In genomic region chr6:80502871-80503270, GRCh38 we compare ENCODE assay signal across 20 cellular contexts.
"Had no signal": no experiment of that assay in that cellular context is flagged by ENCODE, and none has a peak within 500 bp of the region (broad histone marks: within the 10 kb centered on the region; RNA-seq: fewer than 3 reads in every experiment).

No MANE protein-coding gene starts in this region.

- H3K27ac Mint-ChIP-seq: naive thymus-derived CD4-positive, alpha-beta T cell; nephron progenitor cell; stimulated activated naive B cell treated with anti-CD40 and anti-IgM and Interleukin-4, amounts not matched to agents 10 μg/mL and 1 μg/mL and 100 μg/mL, for 72 hours; stimulated activated naive CD8-positive, alpha-beta T cell treated with anti-CD3 and anti-CD28 coated beads, Interleukin-15, amount 100 ng/mL, for 72 hours had no signal

- H3K27ac ChIP-seq: epithelial cell of prostate, esophagus muscularis mucosa, gastrocnemius medialis, heart right ventricle, psoas muscle, testis, tibial nerve, upper lobe of right lung, vagina had no signal

- H3K9me3 ChIP-seq: esophagus muscularis mucosa, gastrocnemius medialis, heart right ventricle, psoas muscle, testis, tibial nerve, upper lobe of right lung, vagina had no signal

- H3K36me3 Mint-ChIP-seq: naive thymus-derived CD4-positive, alpha-beta T cell; stimulated activated naive B cell treated with anti-CD40 and anti-IgM and Interleukin-4, amounts not matched to agents 10 μg/mL and 1 μg/mL and 100 μg/mL, for 72 hours had no signal

- H3K9me3 Mint-ChIP-seq: stimulated activated naive CD8-positive, alpha-beta T cell treated with anti-CD3 and anti-CD28 coated beads, Interleukin-15, amount 100 ng/mL, for 72 hours had no signal

- H3K4me1 ChIP-seq: esophagus muscularis mucosa, gastrocnemius medialis, heart right ventricle, psoas muscle, testis, tibial nerve, upper lobe of right lung, vagina had no signal

- H3K36me3 ChIP-seq: esophagus muscularis mucosa, gastrocnemius medialis, heart right ventricle, tibial nerve, upper lobe of right lung, vagina had no signal

- H3K4me3 ChIP-seq: esophagus muscularis mucosa, gastrocnemius medialis, heart right ventricle, psoas muscle, testis, tibial nerve, upper lobe of right lung, vagina had no signal

- DNase-seq: effector memory CD4-positive, alpha-beta T cell; gastrocnemius medialis; heart right ventricle; hypothalamus; kidney glomerular epithelial cell; mammary epithelial cell; naive thymus-derived CD4-positive, alpha-beta T cell; nephron progenitor cell; psoas muscle; retina; stimulated activated CD4-positive, alpha-beta T cell treated with anti-CD3 and anti-CD28 coated beads, Interleukin-2, amount 100 ng/mL, for 24 hours; stimulated activated CD4-positive, alpha-beta T cell treated with anti-CD3 and anti-CD28 coated beads, Interleukin-4, amount 100 ng/mL, for 4 hours; stimulated activated naive B cell treated with anti-CD40 and anti-IgM and Interleukin-4, amounts not matched to agents 10 μg/mL and 1 μg/mL and 100 μg/mL, for 72 hours; stimulated activated naive CD8-positive, alpha-beta T cell treated with anti-CD3 and anti-CD28 coated beads, Interleukin-15, amount 100 ng/mL, for 72 hours; testis; upper lobe of right lung had no signal

- H3K27me3 ChIP-seq: esophagus muscularis mucosa, gastrocnemius medialis, testis, tibial nerve, upper lobe of right lung, vagina had no signal

- H3K4me1 Mint-ChIP-seq: naive thymus-derived CD4-positive, alpha-beta T cell; stimulated activated naive B cell treated with anti-CD40 and anti-IgM and Interleukin-4, amounts not matched to agents 10 μg/mL and 1 μg/mL and 100 μg/mL, for 72 hours; stimulated activated naive CD8-positive, alpha-beta T cell treated with anti-CD3 and anti-CD28 coated beads, Interleukin-15, amount 100 ng/mL, for 72 hours had no signal

- H3K4me3 Mint-ChIP-seq: naive thymus-derived CD4-positive, alpha-beta T cell; nephron progenitor cell; stimulated activated naive B cell treated with anti-CD40 and anti-IgM and Interleukin-4, amounts not matched to agents 10 μg/mL and 1 μg/mL and 100 μg/mL, for 72 hours; stimulated activated naive CD8-positive, alpha-beta T cell treated with anti-CD3 and anti-CD28 coated beads, Interleukin-15, amount 100 ng/mL, for 72 hours had no signal
